In the genomic region with DNA sequence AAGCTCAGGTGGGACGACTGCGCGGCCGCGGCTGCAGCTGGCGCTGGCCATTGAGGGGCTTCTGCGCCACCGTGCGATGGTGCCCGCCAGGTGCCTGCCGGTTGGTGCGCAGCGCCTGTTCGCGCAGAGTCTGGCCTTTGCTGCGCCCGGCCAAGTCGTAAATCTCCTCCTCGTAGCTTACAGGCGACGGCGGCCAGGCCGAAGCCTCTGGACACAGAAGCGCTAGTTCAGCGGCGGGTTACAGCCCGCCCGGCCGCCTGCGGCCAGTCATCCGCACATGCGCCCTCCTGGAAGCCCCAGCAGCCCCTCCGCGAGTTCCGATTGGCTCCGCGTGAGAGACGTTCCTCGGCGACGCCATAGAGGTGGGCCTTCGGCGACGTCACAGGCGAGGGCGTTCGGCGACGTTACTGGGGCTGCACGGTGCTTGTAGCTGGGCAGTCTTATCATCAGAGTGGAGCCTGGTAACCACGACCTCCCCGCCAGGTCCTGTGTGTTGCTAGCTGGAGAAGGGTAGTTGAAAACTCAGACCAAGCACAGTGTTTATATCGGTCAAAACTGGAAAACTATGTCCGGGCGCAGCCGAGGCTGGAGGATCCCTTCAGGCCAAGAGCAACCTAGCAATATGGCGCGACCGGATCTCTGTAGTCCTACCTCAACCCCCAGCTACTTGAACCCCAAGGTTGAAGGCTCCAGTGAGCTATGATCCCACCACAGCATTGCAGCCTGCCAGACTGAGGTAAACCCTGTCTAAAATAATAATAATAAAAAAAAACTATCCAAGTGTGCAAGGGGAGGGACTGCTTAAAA, we compare ENCODE assay signal across 23 cellular contexts.
DNase-seq lines count a peak whose midpoint lies in the region; ATAC-seq, FAIRE-seq and TF ChIP-seq lines count a peak whose summit lies in the region.
"Had no signal": no experiment of that assay in that cellular context is flagged by ENCODE, and none has a peak within 500 bp of the region (broad histone marks: within the 10 kb centered on the region; RNA-seq: fewer than 3 reads in every experiment).

No MANE protein-coding gene starts in this region.

- FAIRE-seq in urothelium cell line (lab: Jason Lieb, UNC), result peak; percentile 85
- FAIRE-seq: A204.1, islet of Langerhans had no signal

- no peak overlapping the region for H3K27ac ChIP-seq in coronary artery
- H3K27ac ChIP-seq: C4-2B, right lobe of liver, SJSA1, transverse colon had no signal

- ATAC-seq in Right ventricle myocardium inferior, result peak; percentile 93
- ATAC-seq in left cardiac atrium, result no peak
- ATAC-seq: right lobe of liver; stimulated activated naive B cell treated with anti-CD40 and anti-IgM and Interleukin-4, amounts not matched to agents 10 μg/mL and 1 μg/mL and 100 μg/mL, for 72 hours had no signal

- peak overlapping the region; percentile 27 for H3K4me3 ChIP-seq in fibroblast of mammary gland (ENCODE audit: control insufficient read depth, low read depth, low read length)
- H3K4me3 ChIP-seq in coronary artery, result no peak overlapping the region
- H3K4me3 ChIP-seq: right lobe of liver, SJSA1, transverse colon had no signal

- intact Hi-C loops in Right ventricle myocardium inferior (cut with DNase I), result no loop called here
- intact Hi-C loops in left cardiac atrium (cut with DNase I), result no loop called here

- TF ChIP-seq CTCF in fibroblast of mammary gland (conservative IDR thresholded peaks at IDR 0.05; ENCODE audit: control insufficient read depth, insufficient read depth, low read depth, low read length), result no peak
- no peak for TF ChIP-seq CTCF in coronary artery (IDR thresholded peaks at IDR 0.05)

- DNase-seq in Right ventricle myocardium inferior (ENCODE audit: missing footprints) (peak; percentile 71), left cardiac atrium (no peak), NCI-H510A treated with DMSO at 0.1 percent for 48 hours (lab: John Stamatoyannopoulos, UW) (peak; percentile 26), fibroblast of mammary gland (ENCODE audit: low read depth) (peak; percentile 31), urothelium cell line (ENCODE audit: low spot score) (peak; percentile 82), hippocampal formation (lab: John Stamatoyannopoulos, UW) (no peak), coronary artery (ENCODE audit: low spot score) (no peak), HUDEP-2 (lab: John Stamatoyannopoulos, UW; ENCODE audit: unreplicated experiment in 76 of 76) (no peak)
- DNase-seq: activated CD4-positive, alpha-beta T cell treated with anti-CD3 and anti-CD28 coated beads, Interleukin-2, amount 50 U/mL, for 48 hours; activated naive CD4-positive, alpha-beta T cell treated with anti-CD3 and anti-CD28 coated beads for 36 hours; activated T-cell treated with anti-CD3 and anti-CD28 coated beads, Interleukin-2, amount 50 U/mL, for 1 hour; Kasumi-1; NCI-H1092; NCI-H2081 treated with DMSO at 0.1 percent for 48 hours; NCI-H524; OCI-M1; right lobe of liver; stimulated activated naive B cell treated with anti-CD40 and anti-IgM and Interleukin-4, amounts not matched to agents 10 μg/mL and 1 μg/mL and 100 μg/mL, for 72 hours; transverse colon had no signal

Comparison
In these comparisons a context has a peak if more than half of its experiments do, and no peak if none do; other contexts are left out.
1. DNase-seq: peak in Right ventricle myocardium inferior (single experiment), NCI-H510A treated with DMSO at 0.1 percent for 48 hours (single experiment), fibroblast of mammary gland (single experiment) and urothelium cell line (single experiment); none in left cardiac atrium (single experiment), hippocampal formation (0 of 2), coronary artery (single experiment) and HUDEP-2 (0 of 76).